In the genomic region with DNA sequence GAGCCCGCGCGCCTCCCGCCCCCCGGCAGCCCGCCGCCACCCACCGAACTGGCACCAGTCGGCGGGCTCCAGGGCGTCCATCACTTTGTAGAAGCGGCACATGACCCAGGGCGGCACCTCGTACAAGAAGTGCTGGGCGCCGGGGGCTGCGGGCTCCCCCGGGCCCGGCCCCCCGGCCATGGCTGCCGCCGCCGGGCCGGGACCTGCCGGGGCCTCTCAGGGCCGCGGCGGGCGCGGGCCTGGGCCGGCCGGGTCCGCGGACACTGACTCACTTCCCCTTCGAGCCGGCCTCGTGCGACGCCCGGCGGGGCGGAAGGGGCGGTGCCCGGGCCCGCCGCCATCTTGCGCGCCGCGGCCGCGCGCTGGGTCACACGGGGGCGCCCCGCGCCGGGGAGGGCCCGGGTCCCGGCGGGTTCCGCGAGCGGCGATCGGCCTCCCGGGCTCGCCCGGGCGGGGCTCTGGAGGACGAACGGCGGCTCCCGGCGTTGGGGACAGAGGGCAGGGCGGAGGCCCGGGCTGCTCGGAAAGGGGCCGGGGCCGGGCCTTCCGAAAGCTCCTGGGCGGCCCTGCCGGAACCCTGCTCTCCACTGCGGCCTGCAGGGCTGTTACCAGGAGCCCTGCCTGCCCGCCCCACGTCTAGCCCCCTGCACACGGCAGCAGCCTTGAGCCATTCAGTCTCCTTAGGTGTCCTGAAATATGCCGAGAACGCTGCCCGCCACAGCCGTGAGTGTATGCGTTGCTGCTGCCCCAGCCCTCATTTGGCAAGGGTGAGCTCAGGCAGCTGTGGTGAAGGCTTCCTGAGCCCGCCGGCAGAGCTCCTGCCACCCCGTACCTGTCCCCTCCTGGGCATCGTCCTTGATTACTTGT, we compare ENCODE assay signal across 8 cellular contexts. TPM values are rescaled to one million over a fixed set of nuclear protein-coding genes. Genes with fewer than 3 reads are reported as not detected.
DNase-seq lines count a peak whose midpoint lies in the region; ATAC-seq lines count a peak whose summit lies in the region.

A gene (minus strand): TSS at position 270 of the 867 bp plus-strand sequence. CDS start 90 bp downstream, at position 180.

- peak within 1 kb of the TSS; percentile 94 for H3K27ac Mint-ChIP-seq in activated CD4-positive, alpha-beta memory T cell treated with anti-CD3 and anti-CD28 coated beads for 36 hours
- H3K27ac Mint-ChIP-seq in effector memory CD8-positive, alpha-beta T cell: peak within 1 kb of the TSS; percentile 91 to 95

- peak; percentile 70 for ATAC-seq in HG02642 (IDR thresholded peaks at IDR 0.05; ENCODE audit: poor library complexity, unreplicated experiment)
- ATAC-seq in effector memory CD8-positive, alpha-beta T cell (replicated peaks): peak; percentile 78

- H3K4me3 Mint-ChIP-seq in activated CD4-positive, alpha-beta memory T cell treated with anti-CD3 and anti-CD28 coated beads for 36 hours: peak within 1 kb of the TSS; percentile 89
- peak within 1 kb of the TSS; percentile 89 to 94 for H3K4me3 Mint-ChIP-seq in effector memory CD8-positive, alpha-beta T cell

- intact Hi-C loops in activated CD4-positive, alpha-beta memory T cell treated with anti-CD3 and anti-CD28 coated beads for 36 hours (cut with micrococcal nuclease): loop anchor here (2.0 to 5.0 kb wide), 4 partner anchors 31 to 72 kb away; no protein-coding TSS in a partner anchor

- H3K27me3 Mint-ChIP-seq in activated CD4-positive, alpha-beta memory T cell treated with anti-CD3 and anti-CD28 coated beads for 36 hours: no peaks in the 10 kb centered on the region
- no peaks in the 10 kb centered on the region for H3K27me3 Mint-ChIP-seq in effector memory CD8-positive, alpha-beta T cell

- no peaks in the 10 kb centered on the region for H3K9me3 Mint-ChIP-seq in activated CD4-positive, alpha-beta memory T cell treated with anti-CD3 and anti-CD28 coated beads for 36 hours
- no peaks in the 10 kb centered on the region for H3K9me3 Mint-ChIP-seq in effector memory CD8-positive, alpha-beta T cell

- POLR2A ChIA-PET in activated CD4-positive, alpha-beta memory T cell treated with anti-CD3 and anti-CD28 coated beads for 36 hours (lab: Charles Lee): interaction anchor here (0.8 to 3.2 kb wide), 6 partner anchors 23 to 104 kb away, joined by 3 to 10 read pairs (median 4); a partner anchor contains a TSS

- peaks cover 20% of the 10 kb centered on the region for H3K4me1 Mint-ChIP-seq in activated CD4-positive, alpha-beta memory T cell treated with anti-CD3 and anti-CD28 coated beads for 36 hours (ENCODE audit: low read depth)
- H3K4me1 Mint-ChIP-seq in effector memory CD8-positive, alpha-beta T cell (ENCODE audit: low read depth in 2 of 2): peaks cover 17 to 20% of the 10 kb centered on the region in 2 donors

- CTCF ChIA-PET in activated CD4-positive, alpha-beta memory T cell treated with anti-CD3 and anti-CD28 coated beads for 36 hours (lab: Charles Lee): interaction anchor here (0.9 to 1.4 kb wide), 2 partner anchors 20 to 46 kb away, joined by 3 read pairs; no protein-coding TSS in a partner anchor

- H3K36me3 Mint-ChIP-seq in activated CD4-positive, alpha-beta memory T cell treated with anti-CD3 and anti-CD28 coated beads for 36 hours: peaks cover 12% of the 10 kb centered on the region
- peaks cover 45% of the 10 kb centered on the region for H3K36me3 Mint-ChIP-seq in effector memory CD8-positive, alpha-beta T cell (ENCODE audit: insufficient read depth)

- DNase-seq in NCI-H2196 (lab: John Stamatoyannopoulos, UW; ENCODE audit: unreplicated experiment): peak; percentile 55
- DNase-seq in NCI-H2196 treated with DMSO at 0.1 percent for 48 hours (lab: John Stamatoyannopoulos, UW; ENCODE audit: unreplicated experiment): no peak
- peak; percentile 31 for DNase-seq in NCI-H2171 treated with DMSO at 0.1 percent for 48 hours (lab: John Stamatoyannopoulos, UW)
- DNase-seq in activated CD4-positive, alpha-beta memory T cell treated with anti-CD3 and anti-CD28 coated beads for 36 hours: peak; percentile 65
- peak; percentile 19 to 32 (median 30) for DNase-seq in effector memory CD8-positive, alpha-beta T cell
- peak; percentile 41 for DNase-seq in medulla oblongata (ENCODE audit: extremely low spot score)
- DNase-seq in stimulated activated CD8-positive, alpha-beta memory T cell treated with anti-CD3 and anti-CD28 coated beads, Interleukin-4, amount 100 ng/mL, for 48 hours: peak; percentile 65

RNA-seq across cellular contexts. Expression of the gene that starts here (rescaled TPM):
- 100 to 1,000 TPM in 1 of 2 experiments, 10 to 100 TPM in 1; 99.6 to 106 TPM for total RNA-seq in activated CD4-positive, alpha-beta memory T cell treated with anti-CD3 and anti-CD28 coated beads for 36 hours
